8 cellular contexts compared by ENCODE assay signal in genomic region chr21:45590246-45590725, GRCh38. TPM values are rescaled to one million over a fixed set of nuclear protein-coding genes. Genes with fewer than 3 reads are reported as not detected.
A peak's percentile ranks its signal among the peaks of the same experiment; 100 is the strongest.
DNase-seq lines count a peak whose midpoint lies in the region; ATAC-seq, FAIRE-seq and TF ChIP-seq lines count a peak whose summit lies in the region.

No MANE protein-coding gene starts in this region.

- peaks cover 5 to 17% (median 13%) of the 10 kb centered on the region in 5 donors for H3K36me3 Mint-ChIP-seq in naive thymus-derived CD4-positive, alpha-beta T cell

- H3K4me1 Mint-ChIP-seq in naive thymus-derived CD4-positive, alpha-beta T cell = peaks cover 0 to 22% (median 7%) of the 10 kb centered on the region in 7 donors

- TF ChIP-seq POLR2A in endothelial cell of umbilical vein (IDR thresholded peaks at IDR 0.05; ENCODE audit: low read depth, low read length) = no peak

- H3K9me3 ChIP-seq in endothelial cell of umbilical vein (replicated peaks; ENCODE audit: control insufficient read depth, insufficient read depth, low read length) = peaks cover 6% of the 10 kb centered on the region
- H3K9me3 ChIP-seq in naive thymus-derived CD4-positive, alpha-beta T cell (ENCODE audit: control insufficient read depth in 2 of 3, low read length in 3 of 3) = peaks cover 0 to 12% (median 0%) of the 10 kb centered on the region in 3 experiments

- BruUV-seq in endothelial cell of umbilical vein (replicated peaks; lab: Mats Ljungman, UMichigan) = no TSS peak

- POLR2A ChIA-PET in endothelial cell of umbilical vein (lab: Charles Lee) = interaction anchor here (0.6 kb wide), 1 partner anchor 1865 kb away, joined by 8 read pairs; no protein-coding TSS in a partner anchor
- POLR2A ChIA-PET in naive thymus-derived CD4-positive, alpha-beta T cell (lab: Charles Lee) = no interaction called here

- peak; percentile 91 for DNase-seq in activated effector memory CD4-positive, alpha-beta T cell treated with anti-CD3 and anti-CD28 coated beads, Interleukin-2, amount 50 U/mL, for 16 hours
- no peak for DNase-seq in activated effector memory CD4-positive, alpha-beta T cell treated with Interleukin-2 at 50 U/mL for 16 hours
- peak; percentile 79 for DNase-seq in activated CD4-positive, alpha-beta T cell treated with anti-CD3 and anti-CD28 coated beads, Interleukin-2, amount 50 U/mL, for 1 hour
- peak; percentile 30 for DNase-seq in endothelial cell of umbilical vein (ENCODE audit: low read depth, low spot score)
- DNase-seq in naive thymus-derived CD4-positive, alpha-beta T cell = peak in 3 of 9 donors; percentile 72 to 81 (median 78)
- peak; percentile 78 for DNase-seq in stimulated activated naive CD8-positive, alpha-beta T cell treated with anti-CD3 and anti-CD28 coated beads, Interleukin-15, Interleukin-2, amounts not matched to agents 100 U/mL and 50 U/mL, for 24 hours
- DNase-seq in Ammon's horn (ENCODE audit: low spot score) = no peak

- CTCF ChIA-PET in endothelial cell of umbilical vein (lab: Charles Lee) = interaction anchor here (1.0 kb wide), 1 partner anchor 34 kb away, joined by 5 read pairs; no protein-coding TSS in a partner anchor
- CTCF ChIA-PET in naive thymus-derived CD4-positive, alpha-beta T cell (lab: Charles Lee) = no interaction called here

- H3K4me1 ChIP-seq in endothelial cell of umbilical vein (ENCODE audit: control insufficient read depth, extremely low read depth, insufficient read depth, low read length) = peaks cover 7% of the 10 kb centered on the region
- peaks cover 21 to 22% of the 10 kb centered on the region in 2 donors for H3K4me1 ChIP-seq in naive thymus-derived CD4-positive, alpha-beta T cell (ENCODE audit: control insufficient read depth in 2 of 2, insufficient read depth in 2 of 2, low read length in 2 of 2)

- peak overlapping the region in 1 of 9 donors; percentile 16 for H3K27ac Mint-ChIP-seq in naive thymus-derived CD4-positive, alpha-beta T cell

- no peak overlapping the region for H3K27ac ChIP-seq in endothelial cell of umbilical vein (ENCODE audit: insufficient read depth, low read depth, low read length)
- H3K27ac ChIP-seq in naive thymus-derived CD4-positive, alpha-beta T cell (ENCODE audit: low read depth, low read length) = peak overlapping the region; percentile 65

- peak overlapping the region; percentile 69 for H3K4me2 ChIP-seq in endothelial cell of umbilical vein (ENCODE audit: insufficient read depth, low read length)

- TF ChIP-seq CTCF in endothelial cell of umbilical vein (IDR thresholded peaks at IDR 0.05; ENCODE audit: extremely low read depth in 1 of 2, insufficient read depth in 1 of 2, low read depth in 1 of 2, low read length in 2 of 2) = no peak

- peak overlapping the region; percentile 11 to 39 (median 30) for H3K4me3 ChIP-seq in endothelial cell of umbilical vein (replicated peaks in 1 of 3; ENCODE audit: insufficient read depth in 1 of 3, low read depth in 1 of 3, low read length in 3 of 3)
- peak overlapping the region; percentile 42 for H3K4me3 ChIP-seq in naive thymus-derived CD4-positive, alpha-beta T cell (ENCODE audit: low read length)

- no peaks in the 10 kb centered on the region for H3K36me3 ChIP-seq in endothelial cell of umbilical vein (ENCODE audit: control insufficient read depth in 2 of 2, extremely low read depth in 1 of 2, insufficient read depth in 2 of 2, low read length in 2 of 2)
- H3K36me3 ChIP-seq in naive thymus-derived CD4-positive, alpha-beta T cell (ENCODE audit: control insufficient read depth in 2 of 3, insufficient read depth in 3 of 3, low read length in 3 of 3) = no peaks in the 10 kb centered on the region

- H3K27me3 ChIP-seq in endothelial cell of umbilical vein (ENCODE audit: control insufficient read depth in 2 of 2, insufficient read depth in 2 of 2, low read length in 2 of 2) = peaks cover 9 to 10% of the 10 kb centered on the region in 2 experiments
- H3K27me3 ChIP-seq in naive thymus-derived CD4-positive, alpha-beta T cell (ENCODE audit: control insufficient read depth in 2 of 2, insufficient read depth in 2 of 2, low read length in 2 of 2) = no peaks in the 10 kb centered on the region

- dilution Hi-C loops in endothelial cell of umbilical vein (cut with MboI; ENCODE audit: extremely low pct_ligation_motif_present, low sequenced_read_pairs) = no loop called here

- peak overlapping the region in 8 of 10 donors; percentile 21 to 69 (median 48) for H3K4me3 Mint-ChIP-seq in naive thymus-derived CD4-positive, alpha-beta T cell

- H3K9me1 ChIP-seq in endothelial cell of umbilical vein (replicated peaks; ENCODE audit: control insufficient read depth, extremely low read depth, insufficient read depth, low read length) = no peaks in the 10 kb centered on the region

- H4K20me1 ChIP-seq in endothelial cell of umbilical vein (replicated peaks; ENCODE audit: control insufficient read depth, extremely low read depth, insufficient read depth, low read length) = no peaks in the 10 kb centered on the region

- H3K9me3 Mint-ChIP-seq in naive thymus-derived CD4-positive, alpha-beta T cell = peaks cover 12 to 29% (median 16%) of the 10 kb centered on the region in 11 donors

- no peaks in the 10 kb centered on the region for H3K79me2 ChIP-seq in endothelial cell of umbilical vein (ENCODE audit: control insufficient read depth, insufficient read depth, low read length)

- ATAC-seq in naive thymus-derived CD4-positive, alpha-beta T cell = peak; percentile 83
- peak; percentile 67 for ATAC-seq in stimulated activated naive CD8-positive, alpha-beta T cell treated with anti-CD3 and anti-CD28 coated beads, Interleukin-15, Interleukin-2, amounts not matched to agents 100 U/mL and 50 U/mL, for 24 hours
- ATAC-seq in HG03097 (IDR thresholded peaks at IDR 0.05; ENCODE audit: low FRiP score, unreplicated experiment) = no peak

- FAIRE-seq in endothelial cell of umbilical vein (lab: Jason Lieb, UNC) = peak; percentile 43

- intact Hi-C loops in endothelial cell of umbilical vein (cut with micrococcal nuclease) = loop anchor here (2.0 to 10.0 kb wide), 2 partner anchors 53 to 445 kb away; partner anchors contain the start of gene PCBP3
- intact Hi-C loops in naive thymus-derived CD4-positive, alpha-beta T cell (cut with micrococcal nuclease) = loop anchor here (1.0 to 5.0 kb wide), 9 partner anchors 25 to 732 kb away; partner anchors contain the start of genes C21orf58 (in 1 of the 2), PCBP3 (in 1 of the 2), PCNT (in 1 of the 2) and POFUT2 (in 1 of the 2)

- H2AFZ ChIP-seq in endothelial cell of umbilical vein (ENCODE audit: low read depth, low read length) = peak overlapping the region; percentile 84

- H3K27me3 Mint-ChIP-seq in naive thymus-derived CD4-positive, alpha-beta T cell = peaks cover 0 to 17% (median 11%) of the 10 kb centered on the region in 5 donors

- H3K9ac ChIP-seq in endothelial cell of umbilical vein (replicated peaks; ENCODE audit: extremely low read depth, insufficient read depth, low read length) = no peak overlapping the region

TF ChIP-seq in endothelial cell of umbilical vein, 7 proteins besides CTCF, POLR2A, EP300 and RAD21:
- TF ChIP-seq GATA2 (IDR thresholded peaks at IDR 0.05; ENCODE audit: insufficient read depth, insufficient read length, low read depth, low read length) = no peak
- no peak for TF ChIP-seq JUN (IDR thresholded peaks at IDR 0.05; ENCODE audit: borderline replicate concordance, insufficient read depth, insufficient read length, low read depth)
- TF ChIP-seq MYC (IDR thresholded peaks at IDR 0.05; ENCODE audit: low read depth, low read length) = no peak
- TF ChIP-seq MAX (IDR thresholded peaks at IDR 0.05; ENCODE audit: insufficient read depth, insufficient read length) = no peak
- no peak for TF ChIP-seq POLR2AphosphoS5 (IDR thresholded peaks at IDR 0.05; ENCODE audit: insufficient read depth, low read depth, low read length)
- no peak for TF ChIP-seq EZH2 (IDR thresholded peaks at IDR 0.05; ENCODE audit: borderline replicate concordance, low read depth, low read length, severe bottlenecking)
- no peak for TF ChIP-seq FOS (IDR thresholded peaks at IDR 0.05; ENCODE audit: borderline replicate concordance, insufficient read depth, low read length)

RNA-seq across cellular contexts. Expression of gene SLC19A1, which starts 48.0 kb away (rescaled TPM):
- 54.6 and 58.9 TPM in 2 replicates for total RNA-seq in endothelial cell of umbilical vein
- polyA plus RNA-seq in endothelial cell of umbilical vein = 36.3 and 55.0 TPM in 2 replicates
- polyA plus RNA-seq in endothelial cell of umbilical vein (2011; cell fraction: cytosol; rRNA removed) = 16.9 and 19.9 TPM in 2 replicates
- 18.7 and 21.4 TPM in 2 replicates for polyA plus RNA-seq in endothelial cell of umbilical vein (2011; cell fraction: nucleus; rRNA removed)
- polyA plus RNA-seq in endothelial cell of umbilical vein (2012) = 32.8 and 34.1 TPM in 2 replicates
- 26.8 and 29.9 TPM in 2 replicates for polyA minus RNA-seq in endothelial cell of umbilical vein
- polyA minus RNA-seq in endothelial cell of umbilical vein (2011; cell fraction: cytosol; rRNA and poly(A)+ RNA removed) = 39.4 TPM
- polyA minus RNA-seq in endothelial cell of umbilical vein (2011; cell fraction: nucleus; rRNA and poly(A)+ RNA removed) = 14.9 and 17.1 TPM in 2 replicates
- 10 to 100 TPM; 10.5 to 49.1 (median 21.6) TPM for total RNA-seq in naive thymus-derived CD4-positive, alpha-beta T cell
- polyA plus RNA-seq in naive thymus-derived CD4-positive, alpha-beta T cell = 10 to 100 TPM; 11.7 to 15.6 TPM

RNA-seq across cellular contexts. Expression of gene PCBP3, which starts 53.2 kb away (rescaled TPM):
- total RNA-seq in endothelial cell of umbilical vein = 0.39 and 1.1 TPM in 2 replicates
- polyA plus RNA-seq in endothelial cell of umbilical vein = 0.06 TPM in 1 of 2 replicates, not detected in the other
- not detected in 2 replicates for polyA plus RNA-seq in endothelial cell of umbilical vein (2011; cell fraction: cytosol; rRNA removed)
- polyA plus RNA-seq in endothelial cell of umbilical vein (2011; cell fraction: nucleus; rRNA removed) = 0.08 and 0.66 TPM in 2 replicates
- 0.25 and 0.35 TPM in 2 replicates for polyA plus RNA-seq in endothelial cell of umbilical vein (2012)
- polyA minus RNA-seq in endothelial cell of umbilical vein = not detected in 2 replicates
- polyA minus RNA-seq in endothelial cell of umbilical vein (2011; cell fraction: cytosol; rRNA and poly(A)+ RNA removed) = not detected
- 0.72 TPM in 1 of 2 replicates, not detected in the other for polyA minus RNA-seq in endothelial cell of umbilical vein (2011; cell fraction: nucleus; rRNA and poly(A)+ RNA removed)
- 1 to 10 TPM; 1.2 to 5.2 (median 4.0) TPM for total RNA-seq in naive thymus-derived CD4-positive, alpha-beta T cell
- 1 to 10 TPM; 1.5 to 1.6 TPM for polyA plus RNA-seq in naive thymus-derived CD4-positive, alpha-beta T cell

Comparison
In these comparisons a context has a peak if more than half of its experiments do, and no peak if none do; other contexts are left out.
1. DNase-seq: peak in activated effector memory CD4-positive, alpha-beta T cell treated with anti-CD3 and anti-CD28 coated beads, Interleukin-2, amount 50 U/mL, for 16 hours (single experiment), activated CD4-positive, alpha-beta T cell treated with anti-CD3 and anti-CD28 coated beads, Interleukin-2, amount 50 U/mL, for 1 hour (single experiment), endothelial cell of umbilical vein (single experiment) and stimulated activated naive CD8-positive, alpha-beta T cell treated with anti-CD3 and anti-CD28 coated beads, Interleukin-15, Interleukin-2, amounts not matched to agents 100 U/mL and 50 U/mL, for 24 hours (single experiment); none in activated effector memory CD4-positive, alpha-beta T cell treated with Interleukin-2 at 50 U/mL for 16 hours (single experiment) and Ammon's horn (single experiment).